9 cellular contexts compared by ENCODE assay signal in the genomic region with DNA sequence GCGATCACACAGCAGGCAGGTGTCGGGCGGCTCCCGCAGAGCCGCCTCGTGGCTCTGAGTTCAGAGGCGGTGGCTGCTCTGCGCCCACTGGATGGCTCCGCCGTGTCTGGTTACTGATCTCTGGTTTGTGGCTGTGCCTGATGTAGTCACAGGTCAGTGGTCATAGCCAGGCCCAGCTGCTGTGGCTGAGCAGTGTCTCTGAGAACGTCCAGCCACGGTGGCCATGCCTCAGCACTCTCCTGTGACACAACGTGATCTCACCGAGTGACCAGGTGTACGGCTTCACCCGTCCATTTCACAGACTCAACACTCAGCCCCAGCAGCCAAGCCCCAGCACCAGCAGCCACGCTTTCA.
DNase-seq lines count a peak whose midpoint lies in the region; ATAC-seq, FAIRE-seq and TF ChIP-seq lines count a peak whose summit lies in the region.
"Had no signal": no experiment of that assay in that cellular context is flagged by ENCODE, and none has a peak within 500 bp of the region (broad histone marks: within the 10 kb centered on the region; RNA-seq: fewer than 3 reads in every experiment).

No MANE protein-coding gene starts in this region.

- H3K9me3 ChIP-seq in Panc1 (ENCODE audit: control insufficient read depth, insufficient read depth, low read depth, low read length) = no peaks in the 10 kb centered on the region

- intact Hi-C loops in Panc1 (cut with micrococcal nuclease; ENCODE audit: unreplicated experiment) = no loop called here

- peak; percentile 92 for FAIRE-seq in GM12891 (lab: Jason Lieb, UNC)

- POLR2A ChIA-PET in Panc1 (lab: Charles Lee) = no interaction called here

- peaks cover 18% of the 10 kb centered on the region for H3K27me3 ChIP-seq in Panc1 (ENCODE audit: control insufficient read depth, insufficient read depth, low read length)
- H3K27me3 ChIP-seq in foreskin keratinocyte = peaks cover 57% of the 10 kb centered on the region

- CTCF ChIA-PET in Panc1 (lab: Charles Lee) = no interaction called here

- no peak overlapping the region for H3K4me3 ChIP-seq in Panc1 (ENCODE audit: low read depth in 2 of 2, low read length in 2 of 2)

- H3K36me3 ChIP-seq in Panc1 (ENCODE audit: control insufficient read depth, insufficient read depth, low read length) = no peaks in the 10 kb centered on the region

- ATAC-seq in GM21423 (IDR thresholded peaks at IDR 0.05; ENCODE audit: unreplicated experiment) = peak; percentile 56
- 0 out of 2 replicates have a peak, but pooled peaks have one; percentile 25 for ATAC-seq in Panc1
- ATAC-seq in foreskin keratinocyte = no peak
- no peak for ATAC-seq in esophagus mucosa

- TF ChIP-seq CTCF in Panc1 (IDR thresholded peaks at IDR 0.05) (no peak), foreskin keratinocyte (conservative IDR thresholded peaks at IDR 0.05) (no peak)

- BruUV-seq in Panc1 (replicated peaks; lab: Mats Ljungman, UMichigan) = no TSS peak

- H3K4me1 ChIP-seq in Panc1 (ENCODE audit: control insufficient read depth, insufficient read depth, low read length) (no peaks in the 10 kb centered on the region; the same call in 1 of the 2 replicates), foreskin keratinocyte (peaks cover 7% of the 10 kb centered on the region)

- H3K27ac ChIP-seq in Panc1 (ENCODE audit: low read length) (no peak overlapping the region), foreskin keratinocyte (no peak overlapping the region)

- in situ Hi-C loops in Panc1 (cut with HindIII; ENCODE audit: low pct_unique_long_range_greater_than_20kb, low sequenced_read_pairs) = no loop called here

- TF ChIP-seq POLR2A in GM12891 (IDR thresholded peaks at IDR 0.05; ENCODE audit: low read depth, low read length) = no peak

- peak; percentile 43 for DNase-seq in GM12891 (ENCODE audit: insufficient read length, low spot score)
- DNase-seq in Panc1 (ENCODE audit: low read depth, low spot score) = no peak
- DNase-seq in myocyte (ENCODE audit: low read depth) = peak; percentile 93
- no peak for DNase-seq in foreskin keratinocyte
- DNase-seq in NCI-H1930 (lab: John Stamatoyannopoulos, UW) = no peak
- no peak for DNase-seq in cortex of kidney (lab: John Stamatoyannopoulos, UW)
- DNase-seq: NK-92 treated with Interleukin-12 subunit alpha and Interleukin-12 subunit beta, amount 100 ng/mL, for 24 hours had no signal

TF ChIP-seq in GM12891, 5 proteins besides CTCF, POLR2A, EP300 and RAD21:
- TF ChIP-seq TAF1 (IDR thresholded peaks at IDR 0.05; ENCODE audit: low read depth, low read length) = no peak
- peak; percentile 31 for TF ChIP-seq PAX5 (IDR thresholded peaks at IDR 0.05; ENCODE audit: insufficient read depth, low read length, severe bottlenecking)
TF ChIP-seq in GM12891: peak in this region for 1.

Comparison
In these comparisons a context has a peak if more than half of its experiments do, and no peak if none do; other contexts are left out.
1. DNase-seq: peak in GM12891 (single experiment) and myocyte (single experiment); none in Panc1 (single experiment), foreskin keratinocyte (0 of 2), NCI-H1930 (0 of 2) and cortex of kidney (single experiment).
2. ATAC-seq: peak in GM21423 (single experiment) and Panc1 (single experiment); none in foreskin keratinocyte (single experiment) and esophagus mucosa (single experiment).